In the genomic region with DNA sequence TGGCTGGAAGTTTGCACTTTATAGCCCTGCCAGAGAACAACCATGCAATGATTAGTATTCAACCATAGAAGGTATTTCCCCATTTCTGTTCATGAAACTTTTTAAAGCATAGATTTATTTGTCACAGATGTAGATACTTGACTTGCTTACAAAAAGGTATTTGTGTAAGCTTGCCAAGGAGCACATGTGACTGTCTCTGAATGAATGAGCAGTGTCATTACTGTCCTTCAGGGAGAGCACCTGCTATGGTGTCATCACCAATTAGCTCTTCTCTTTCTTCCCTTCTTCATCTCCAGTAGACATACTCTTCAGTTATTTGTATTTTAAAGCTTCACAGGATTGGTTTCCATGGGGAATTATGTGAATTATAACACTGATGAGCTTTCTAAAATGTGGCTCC, we compare ENCODE assay signal across 19 cellular contexts.
"Had no signal": no experiment of that assay in that cellular context is flagged by ENCODE, and none has a peak within 500 bp of the region (broad histone marks: within the 10 kb centered on the region; RNA-seq: fewer than 3 reads in every experiment).

No MANE protein-coding gene starts in this region.

- H3K27ac ChIP-seq: foreskin keratinocyte, heart left ventricle, neural progenitor cell, ovary had no signal

- FAIRE-seq: small intestine had no signal

- H3K27me3 ChIP-seq: foreskin keratinocyte, heart left ventricle, neural progenitor cell, ovary had no signal

- H3K9me3 ChIP-seq: heart left ventricle, ovary had no signal

- H3K4me2 ChIP-seq: neural progenitor cell had no signal

- H3K9ac ChIP-seq: neural progenitor cell had no signal

- H3K4me3 ChIP-seq: heart left ventricle, lung, neural progenitor cell, ovary had no signal

- H2AFZ ChIP-seq: neural progenitor cell had no signal

- H3K4me1 ChIP-seq: foreskin keratinocyte, heart left ventricle had no signal

- ATAC-seq: foreskin keratinocyte; heart left ventricle; left colon; left ventricle myocardium superior; natural killer cell treated with Interleukin-12 subunit alpha and Interleukin-12 subunit beta and Interleukin-15 and Interleukin-18, amount 100 ng/mL, for 72 hours; right cardiac atrium had no signal

- DNase-seq: dermis blood vessel endothelial cell; erythroblast; foreskin keratinocyte; heart left ventricle; hippocampal formation; left colon; left ventricle myocardium superior; mesenchymal stem cell; midbrain; nucleus accumbens; ovary; right cardiac atrium; small intestine; stimulated activated CD4-positive, alpha-beta T cell treated with anti-CD3 and anti-CD28 coated beads, Interleukin-12 subunit alpha, Interleukin-12 subunit beta, amount 100 ng/mL, for 4 hours; stimulated activated naive CD4-positive, alpha-beta T cell treated with Interleukin-2 at 50 U/mL for 16 hours; trophoblast cell had no signal

- H3K36me3 ChIP-seq: heart left ventricle, neural progenitor cell, ovary had no signal
